1 cellular context compared by ENCODE assay signal in the genomic region with DNA sequence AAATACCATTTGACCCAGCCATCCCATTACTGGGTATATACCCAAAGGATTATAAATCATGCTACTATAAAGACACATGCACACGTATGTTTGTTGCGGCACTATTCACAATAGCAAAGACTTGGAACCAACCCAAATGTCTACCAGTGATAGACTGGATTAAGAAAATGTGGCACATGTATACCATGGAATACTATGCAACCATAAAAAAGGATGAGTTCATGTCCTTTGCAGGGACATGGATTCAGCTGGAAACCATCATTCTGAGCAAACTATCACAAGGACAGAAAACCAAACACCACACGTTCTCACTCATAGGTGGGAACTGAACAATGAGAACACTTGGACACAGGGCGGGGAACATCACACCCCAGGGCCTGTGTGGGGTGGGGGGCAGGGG.
A peak's percentile ranks its signal among the peaks of the same experiment; 100 is the strongest.
TF ChIP-seq lines count a peak whose summit lies in the region.
"Not testable (repeated sequence)": the region's sequence is repeated elsewhere in the genome, so short reads cannot be mapped to it uniquely, and the experiment has no call there.

No MANE protein-coding gene starts in this region.

- not testable (repeated sequence) for H3K36me3 ChIP-seq in HEK293 (ENCODE audit: control insufficient read depth in 2 of 2, insufficient read depth in 1 of 2, low read length in 2 of 2)

- TF ChIP-seq CTCF in HEK293 (tag by site-specific recombination; IDR thresholded peaks at IDR 0.05), result not testable (repeated sequence)

- POLR2A ChIA-PET in HEK293 (lab: Yijun Ruan, JAX), result not testable (repeated sequence)

- H3K27ac ChIP-seq in HEK293 (ENCODE audit: extremely low read depth, low read depth, low read length), result not testable (repeated sequence)

- H3K4me1 ChIP-seq in HEK293 (ENCODE audit: control insufficient read depth, insufficient read depth, low read length), result not testable (repeated sequence)

- H3K9me3 ChIP-seq in HEK293 (ENCODE audit: control insufficient read depth, insufficient read depth, low read depth, low read length), result not testable (repeated sequence)

- CTCF ChIA-PET in HEK293 (lab: Yijun Ruan, JAX), result interaction anchor here (1.7 kb wide), 1 partner anchor 179 kb away, joined by 3 read pairs; no protein-coding TSS in a partner anchor

- not testable (repeated sequence) for H3K4me3 ChIP-seq in HEK293 (ENCODE audit: low read depth, low read length)

TF ChIP-seq in HEK293, 187 proteins besides CTCF, POLR2A, EP300 and RAD21:
- TF ChIP-seq, protein P1, sequence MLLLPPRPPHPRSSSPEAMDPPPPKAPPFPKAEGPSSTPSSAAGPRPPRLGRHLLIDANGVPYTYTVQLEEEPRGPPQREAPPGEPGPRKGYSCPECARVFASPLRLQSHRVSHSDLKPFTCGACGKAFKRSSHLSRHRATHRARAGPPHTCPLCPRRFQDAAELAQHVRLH (tag by site-specific recombination; IDR thresholded peaks at IDR 0.05), result peak; percentile 53; the same call in 1 of the 2 replicates
- peak; percentile 94 for TF ChIP-seq ZNF146 (tag by site-specific recombination; IDR thresholded peaks at IDR 0.05)
